Comparison of ENCODE assay signal across 1 cellular context in genomic region chr4:124526760-124527159, GRCh38.
TF ChIP-seq lines count a peak whose summit lies in the region.

No MANE protein-coding gene starts in this region.

TF ChIP-seq in HepG2, 621 proteins besides CTCF, POLR2A, EP300 and RAD21 (continued from another document and continues in another):
- TF ChIP-seq AHDC1 (CRISPR knock-in tag; IDR thresholded peaks at IDR 0.05; ENCODE audit: borderline replicate concordance) (peak; percentile 96; the same call in 1 of the 2 replicates), ZNF660 (CRISPR knock-in tag; IDR thresholded peaks at IDR 0.05; ENCODE audit: borderline replicate concordance, low read depth) (no peak), ZNF121 (CRISPR knock-in tag; IDR thresholded peaks at IDR 0.05) (no peak), ZNF337 (CRISPR knock-in tag; IDR thresholded peaks at IDR 0.05; ENCODE audit: borderline replicate concordance, low read depth) (no peak), ZNF350 (CRISPR knock-in tag; IDR thresholded peaks at IDR 0.05; ENCODE audit: borderline replicate concordance, low read depth) (no peak), THAP11 (CRISPR knock-in tag; IDR thresholded peaks at IDR 0.05) (peak; percentile 58), ATRX (CRISPR knock-in tag; IDR thresholded peaks at IDR 0.05; ENCODE audit: borderline replicate concordance) (no peak), SIX1 (CRISPR knock-in tag; IDR thresholded peaks at IDR 0.05; ENCODE audit: borderline replicate concordance) (peak; percentile 56; the same call in 1 of the 2 replicates), DRAP1 (CRISPR knock-in tag; IDR thresholded peaks at IDR 0.05) (peak; percentile 42; the same call in 1 of the 2 replicates), ARID4A (CRISPR knock-in tag; IDR thresholded peaks at IDR 0.05; ENCODE audit: borderline replicate concordance) (no peak; the same call in 1 of the 2 replicates), TEAD3 (CRISPR knock-in tag; optimal IDR thresholded peaks at IDR 0.05; ENCODE audit: borderline replicate concordance) (peak; percentile 45), ZNF615 (CRISPR knock-in tag; IDR thresholded peaks at IDR 0.05; ENCODE audit: borderline replicate concordance) (no peak), SUZ12 (IDR thresholded peaks at IDR 0.05; ENCODE audit: low read depth, low read length) (no peak), BHLHE40 (IDR thresholded peaks at IDR 0.05; ENCODE audit: low read length) (0 out of 2 replicates have a peak, but pooled peaks have one; percentile 34), DMTF1 (CRISPR knock-in tag; IDR thresholded peaks at IDR 0.05) (no peak), NFAT5 (CRISPR knock-in tag; IDR thresholded peaks at IDR 0.05) (no peak), FOXK2 (IDR thresholded peaks at IDR 0.05) (no peak), ZNF780A (CRISPR knock-in tag; IDR thresholded peaks at IDR 0.05) (no peak), FOXA1 (IDR thresholded peaks at IDR 0.05) (no peak), FOXA1 (CRISPR knock-in tag; IDR thresholded peaks at IDR 0.05) (peak; percentile 82), HNRNPLL (IDR thresholded peaks at IDR 0.05; ENCODE audit: low read depth, low read length, poor library complexity, severe bottlenecking) (no peak), IRF2 (CRISPR knock-in tag; IDR thresholded peaks at IDR 0.05) (peak; percentile 84; the same call in 1 of the 2 replicates), MAFK (conservative IDR thresholded peaks at IDR 0.05 in 1 of 2, IDR thresholded peaks at IDR 0.05 in 1 of 2; ENCODE audit: low read length in 2 of 2) (0 out of 4 replicates have a peak, but pooled peaks of 1 of the 2 experiments have one; percentile 6), ZFP1 (CRISPR knock-in tag; IDR thresholded peaks at IDR 0.05) (no peak; the same call in 1 of the 2 replicates), REL (CRISPR knock-in tag; conservative IDR thresholded peaks at IDR 0.05) (no peak), ONECUT2 (CRISPR knock-in tag; IDR thresholded peaks at IDR 0.05) (peak; percentile 78), ZNF136 (CRISPR knock-in tag; IDR thresholded peaks at IDR 0.05; ENCODE audit: low read depth) (no peak), TRAFD1 (CRISPR knock-in tag; IDR thresholded peaks at IDR 0.05; ENCODE audit: borderline replicate concordance) (no peak), HCFC1 (IDR thresholded peaks at IDR 0.05; ENCODE audit: low read depth, low read length) (no peak), MAX (IDR thresholded peaks at IDR 0.05) (peak; percentile 72; the same call in 1 of the 2 replicates), PAXIP1 (CRISPR knock-in tag; conservative IDR thresholded peaks at IDR 0.05) (peak; percentile 92)
